1 cellular context compared by ENCODE assay signal in genomic region chr2:172435608-172435911, GRCh38.
TF ChIP-seq lines count a peak whose summit lies in the region.

No MANE protein-coding gene starts in this region.

TF ChIP-seq in HCT116, 20 proteins besides CTCF, POLR2A, EP300 and RAD21 (continued from another document):
- TF ChIP-seq ZFX (IDR thresholded peaks at IDR 0.05) (no peak), SRF (IDR thresholded peaks at IDR 0.05; ENCODE audit: low read depth) (no peak), JUND (IDR thresholded peaks at IDR 0.05) (no peak)
- TF ChIP-seq, protein P1, sequence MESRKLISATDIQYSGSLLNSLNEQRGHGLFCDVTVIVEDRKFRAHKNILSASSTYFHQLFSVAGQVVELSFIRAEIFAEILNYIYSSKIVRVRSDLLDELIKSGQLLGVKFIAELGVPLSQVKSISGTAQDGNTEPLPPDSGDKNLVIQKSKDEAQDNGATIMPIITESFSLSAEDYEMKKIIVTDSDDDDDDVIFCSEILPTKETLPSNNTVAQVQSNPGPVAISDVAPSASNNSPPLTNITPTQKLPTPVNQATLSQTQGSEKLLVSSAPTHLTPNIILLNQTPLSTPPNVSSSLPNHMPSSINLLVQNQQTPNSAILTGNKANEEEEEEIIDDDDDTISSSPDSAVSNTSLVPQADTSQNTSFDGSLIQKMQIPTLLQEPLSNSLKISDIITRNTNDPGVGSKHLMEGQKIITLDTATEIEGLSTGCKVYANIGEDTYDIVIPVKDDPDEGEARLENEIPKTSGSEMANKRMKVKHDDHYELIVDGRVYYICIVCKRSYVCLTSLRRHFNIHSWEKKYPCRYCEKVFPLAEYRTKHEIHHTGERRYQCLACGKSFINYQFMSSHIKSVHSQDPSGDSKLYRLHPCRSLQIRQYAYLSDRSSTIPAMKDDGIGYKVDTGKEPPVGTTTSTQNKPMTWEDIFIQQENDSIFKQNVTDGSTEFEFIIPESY (IDR thresholded peaks at IDR 0.05; ENCODE audit: extremely low read depth, insufficient replicate concordance, low read length) = no peak
- TF ChIP-seq, protein P2, sequence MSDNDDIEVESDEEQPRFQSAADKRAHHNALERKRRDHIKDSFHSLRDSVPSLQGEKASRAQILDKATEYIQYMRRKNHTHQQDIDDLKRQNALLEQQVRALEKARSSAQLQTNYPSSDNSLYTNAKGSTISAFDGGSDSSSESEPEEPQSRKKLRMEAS (IDR thresholded peaks at IDR 0.05) = no peak
